6 cellular contexts compared by ENCODE assay signal in the genomic region with DNA sequence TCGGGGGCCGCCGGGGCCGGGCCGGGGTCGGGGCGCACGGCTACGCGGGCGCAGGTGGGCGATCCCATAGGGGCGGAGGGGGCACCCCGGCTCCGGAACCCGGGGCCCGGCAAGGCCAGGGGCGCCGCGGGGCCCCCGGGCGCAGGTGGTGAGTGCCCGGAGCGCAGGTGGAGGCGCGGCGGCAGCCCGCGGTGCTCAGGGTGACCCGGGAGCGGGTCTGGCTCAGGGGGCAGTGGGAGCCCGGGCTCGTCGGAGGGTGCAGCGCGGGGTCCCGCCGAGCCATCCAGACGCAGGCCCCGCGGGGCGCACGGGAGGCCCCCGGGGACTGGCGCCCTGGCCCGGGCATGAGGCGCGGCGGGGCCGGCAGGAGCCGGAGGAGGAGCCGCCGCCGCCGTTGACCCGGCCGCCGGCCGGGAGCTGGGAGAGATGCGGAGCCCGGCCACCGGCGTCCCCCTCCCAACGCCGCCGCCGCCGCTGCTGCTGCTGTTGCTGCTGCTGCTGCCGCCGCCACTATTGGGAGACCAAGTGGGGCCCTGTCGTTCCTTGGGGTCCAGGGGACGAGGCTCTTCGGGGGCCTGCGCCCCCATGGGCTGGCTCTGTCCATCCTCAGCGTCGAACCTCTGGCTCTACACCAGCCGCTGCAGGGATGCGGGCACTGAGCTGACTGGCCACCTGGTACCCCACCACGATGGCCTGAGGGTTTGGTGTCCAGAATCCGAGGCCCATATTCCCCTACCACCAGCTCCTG. TPM values are rescaled to one million over a fixed set of nuclear protein-coding genes. Genes with fewer than 3 reads are reported as not detected.
DNase-seq lines count a peak whose midpoint lies in the region; ATAC-seq and TF ChIP-seq lines count a peak whose summit lies in the region.

No MANE protein-coding gene starts in this region.

- H3K27ac ChIP-seq in OCI-LY3 (ENCODE audit: low read length), result no peak overlapping the region
- H3K27ac ChIP-seq in upper lobe of left lung, result peak overlapping the region in 1 of 4 donors; percentile 49

- no peak for DNase-seq in activated CD4-positive, CD25-positive, alpha-beta regulatory T cell treated with anti-CD3 and anti-CD28 coated beads, Interleukin-2, amount 50 U/mL, for 72 hours
- DNase-seq in hepatic stellate cell (ENCODE audit: low spot score) (peak; percentile 59), upper lobe of left lung (peak in 1 of 2 donors; percentile 86), NCI-H2196 treated with DMSO at 0.1 percent for 48 hours (lab: John Stamatoyannopoulos, UW; ENCODE audit: unreplicated experiment) (no peak)

- no peak for TF ChIP-seq EP300 in upper lobe of left lung (IDR thresholded peaks at IDR 0.05)

- TF ChIP-seq CTCF in OCI-LY3 (IDR thresholded peaks at IDR 0.05; ENCODE audit: low read depth, low read length) (no peak), upper lobe of left lung (IDR thresholded peaks at IDR 0.05) (no peak)

- no peak for TF ChIP-seq POLR2A in upper lobe of left lung (IDR thresholded peaks at IDR 0.05)

- no peaks in the 10 kb centered on the region for H3K79me2 ChIP-seq in OCI-LY3 (ENCODE audit: low read length)

- H3K4me1 ChIP-seq in OCI-LY3 (ENCODE audit: low read length), result peaks cover 5% of the 10 kb centered on the region
- H3K4me1 ChIP-seq in upper lobe of left lung, result peaks cover 12 to 34% (median 21%) of the 10 kb centered on the region in 4 donors

- no peak overlapping the region for H2AFZ ChIP-seq in OCI-LY3 (ENCODE audit: low read depth, low read length)

- H3K9ac ChIP-seq in OCI-LY3 (ENCODE audit: low read length), result peak overlapping the region; percentile 44; the same call in 1 of the 2 replicates

- peak overlapping the region; percentile 63 for H3K4me2 ChIP-seq in OCI-LY3 (ENCODE audit: low read length)

- WGBS in upper lobe of left lung, 2 donors, result 0 to 1% methylated on average over 28 to 32 of the region's 80 CpGs

- H3K27me3 ChIP-seq in OCI-LY3 (ENCODE audit: low read depth, low read length) (no peaks in the 10 kb centered on the region), upper lobe of left lung (peaks cover 0 to 7% (median 2%) of the 10 kb centered on the region in 4 donors)

- peak; percentile 33 to 41 for ATAC-seq in activated CD4-positive, CD25-positive, alpha-beta regulatory T cell treated with anti-CD3 and anti-CD28 coated beads, Interleukin-2, amount 50 U/mL, for 24 hours
- ATAC-seq in upper lobe of left lung (ENCODE audit: low FRiP score in 2 of 2), result no peak

- H3K9me3 ChIP-seq in OCI-LY3 (ENCODE audit: insufficient read depth, low read length), result no peaks in the 10 kb centered on the region
- no peaks in the 10 kb centered on the region for H3K9me3 ChIP-seq in upper lobe of left lung

- no peaks in the 10 kb centered on the region for H4K20me1 ChIP-seq in OCI-LY3 (ENCODE audit: insufficient read depth, low read length)

- H3K36me3 ChIP-seq in OCI-LY3 (replicated peaks; ENCODE audit: low read depth, low read length), result no peaks in the 10 kb centered on the region
- no peaks in the 10 kb centered on the region for H3K36me3 ChIP-seq in upper lobe of left lung

- H3K4me3 ChIP-seq in OCI-LY3 (ENCODE audit: low read length) (peak overlapping the region; percentile 79), upper lobe of left lung (peak overlapping the region; percentile 11 to 79 (median 71))

RNA-seq across cellular contexts. Expression of a gene that starts 0.5 kb away (rescaled TPM):
- 10 to 100 TPM in 2 of 6 donors, 1 to 10 TPM in 4; 5.9 to 27.2 (median 8.8) TPM for total RNA-seq in upper lobe of left lung

RNA-seq across cellular contexts. Expression of a gene that starts 33.1 kb away (rescaled TPM):
- 10 to 100 TPM in 2 of 6 donors, 1 to 10 TPM in 4; 1.5 to 16.8 (median 4.9) TPM for total RNA-seq in upper lobe of left lung

RNA-seq across cellular contexts. Expression of a gene that starts 36.1 kb away (rescaled TPM):
- 100 to 1,000 TPM; 126 to 212 (median 160) TPM for total RNA-seq in upper lobe of left lung

RNA-seq across cellular contexts. Expression of a gene that starts 57.0 kb away (rescaled TPM):
- 1 to 10 TPM in 5 of 6 donors, not detected in 1; 1.8 to 8.6 (median 3.1) TPM for total RNA-seq in upper lobe of left lung

Comparison
In these comparisons a context has a peak if more than half of its experiments do, and no peak if none do; other contexts are left out.
1. ATAC-seq: peak in activated CD4-positive, CD25-positive, alpha-beta regulatory T cell treated with anti-CD3 and anti-CD28 coated beads, Interleukin-2, amount 50 U/mL, for 24 hours (2 of 2); none in upper lobe of left lung (0 of 2).